18 cellular contexts compared by ENCODE assay signal in genomic region chr7:94307399-94308048, GRCh38.
DNase-seq lines count a peak whose midpoint lies in the region; ATAC-seq, FAIRE-seq and TF ChIP-seq lines count a peak whose summit lies in the region.
"Had no signal": no experiment of that assay in that cellular context is flagged by ENCODE, and none has a peak within 500 bp of the region (broad histone marks: within the 10 kb centered on the region; RNA-seq: fewer than 3 reads in every experiment).

No MANE protein-coding gene starts in this region.

- H3K4me1 ChIP-seq in kidney (ENCODE audit: control insufficient read depth in 1 of 2, insufficient read depth in 1 of 2, low read depth in 1 of 2, low read length in 2 of 2): no peaks in the 10 kb centered on the region

- H3K9ac ChIP-seq in kidney (ENCODE audit: low read length in 2 of 2): no peak overlapping the region
- H3K9ac ChIP-seq: GM23248 had no signal

- H3K9me3 ChIP-seq in kidney (ENCODE audit: control insufficient read depth in 1 of 2, low read length in 2 of 2): no peaks in the 10 kb centered on the region

- no peak for FAIRE-seq in kidney (lab: Jason Lieb, UNC)
- FAIRE-seq: GM12878, H54 had no signal

- peaks cover 22% of the 10 kb centered on the region for H3K4me1 Mint-ChIP-seq in nephron progenitor cell

- no peak overlapping the region for H3K4me3 ChIP-seq in epithelial cell of esophagus (ENCODE audit: low read length)
- H3K4me3 ChIP-seq in kidney (ENCODE audit: low read length in 2 of 2): no peak overlapping the region
- H3K4me3 ChIP-seq: GM12878, GM23248 had no signal

- no peak overlapping the region for H3K27ac ChIP-seq in kidney (ENCODE audit: low read depth in 2 of 2, low read length in 2 of 2)
- H3K27ac ChIP-seq: GM23248, HL-60 had no signal

- peak; percentile 18 for DNase-seq in NCI-H226
- DNase-seq in epithelial cell of esophagus (ENCODE audit: low read depth): peak; percentile 55
- DNase-seq in nephron progenitor cell: no peak
- DNase-seq in kidney: no peak
- no peak for DNase-seq in epidermal melanocyte (ENCODE audit: insufficient read length, low spot score)
- DNase-seq in cortex of kidney (lab: John Stamatoyannopoulos, UW): no peak
- DNase-seq: ACHN; C1 segment of cervical spinal cord; Calu3; CD4-positive, alpha-beta T cell; DMS 273 treated with DMSO at 0.1 percent for 48 hours; GM23248; IMR-90 had no signal

- peaks cover 37% of the 10 kb centered on the region for H3K9me3 Mint-ChIP-seq in nephron progenitor cell
- H3K9me3 Mint-ChIP-seq: CD4-positive, alpha-beta T cell had no signal

- H3K4me3 Mint-ChIP-seq in nephron progenitor cell: no peak overlapping the region
- H3K4me3 Mint-ChIP-seq: CD4-positive, alpha-beta T cell had no signal

- peak overlapping the region; percentile 7 for H3K27ac Mint-ChIP-seq in nephron progenitor cell
- H3K27ac Mint-ChIP-seq: CD4-positive, alpha-beta T cell had no signal

- H3K27me3 Mint-ChIP-seq in nephron progenitor cell (ENCODE audit: low read depth, poor library complexity): peaks cover 3% of the 10 kb centered on the region

- intact Hi-C loops in kidney (cut with DNase I): no loop called here

- ATAC-seq in GM18502 (IDR thresholded peaks at IDR 0.05; ENCODE audit: poor library complexity, unreplicated experiment): no peak
- ATAC-seq: GM12878, HCT116 had no signal

- no peak for TF ChIP-seq CTCF in epithelial cell of esophagus (IDR thresholded peaks at IDR 0.05; ENCODE audit: insufficient read depth, low read depth, low read length, missing control alignments)
- no peak for TF ChIP-seq CTCF in nephron progenitor cell (IDR thresholded peaks at IDR 0.05)
- TF ChIP-seq CTCF in kidney (IDR thresholded peaks at IDR 0.05; ENCODE audit: borderline replicate concordance, extremely low read depth, insufficient read depth): no peak

- peaks cover 15% of the 10 kb centered on the region for H3K36me3 Mint-ChIP-seq in nephron progenitor cell (ENCODE audit: low read depth)

- H3K36me3 ChIP-seq in kidney (ENCODE audit: control insufficient read depth in 1 of 2, insufficient read depth in 2 of 2, low read length in 2 of 2): no peaks in the 10 kb centered on the region

Comparison
In these comparisons a context has a peak if more than half of its experiments do, and no peak if none do; other contexts are left out.
1. DNase-seq: peak in NCI-H226 (single experiment) and epithelial cell of esophagus (single experiment); none in nephron progenitor cell (single experiment), kidney (single experiment), epidermal melanocyte (single experiment) and cortex of kidney (single experiment).